ENCODE assay signal across 10 cellular contexts in the genomic region with DNA sequence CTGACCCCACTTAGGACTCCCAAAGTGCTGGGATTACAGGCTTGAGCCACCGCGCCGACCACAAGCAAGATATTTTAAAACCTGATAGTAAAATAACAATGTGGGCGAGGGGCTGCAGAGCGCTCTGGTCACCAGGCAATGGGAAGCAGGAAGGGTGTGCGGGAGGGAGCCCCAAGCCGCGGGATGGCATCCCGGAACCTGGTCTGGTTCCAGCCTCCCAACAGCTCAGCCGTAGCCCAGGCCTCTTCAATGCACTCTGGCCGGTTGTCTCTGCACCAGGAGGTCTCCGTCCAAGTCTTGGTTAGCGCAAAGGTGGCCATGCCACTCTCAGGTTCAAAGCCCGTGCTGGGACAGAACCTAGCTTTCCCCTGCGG. TPM values are rescaled to one million over a fixed set of nuclear protein-coding genes. Genes with fewer than 3 reads are reported as not detected.
DNase-seq lines count a peak whose midpoint lies in the region; ATAC-seq, FAIRE-seq and TF ChIP-seq lines count a peak whose summit lies in the region.
"Had no signal": no experiment of that assay in that cellular context is flagged by ENCODE, and none has a peak within 500 bp of the region (broad histone marks: within the 10 kb centered on the region; RNA-seq: fewer than 3 reads in every experiment).

No MANE protein-coding gene starts in this region.

- H3K27ac Mint-ChIP-seq in activated naive CD4-positive, alpha-beta T cell treated with anti-CD3 and anti-CD28 coated beads, Interleukin-2, amount 50 U/mL, for 24 hours, result peak overlapping the region; percentile 51

- H3K79me1 ChIP-seq in mesendoderm (ENCODE audit: low read length), result no peaks in the 10 kb centered on the region

- H3K4me3 Mint-ChIP-seq in activated naive CD4-positive, alpha-beta T cell treated with anti-CD3 and anti-CD28 coated beads, Interleukin-2, amount 50 U/mL, for 24 hours, result peak overlapping the region; percentile 38

- TF ChIP-seq CTCF in GM12878 (IDR thresholded peaks at IDR 0.05 in 2 of 3, conservative IDR thresholded peaks at IDR 0.05 in 1 of 3; ENCODE audit: control insufficient read depth in 2 of 3, extremely low read depth in 1 of 3, insufficient read depth in 1 of 3, low read depth in 3 of 3, low read length in 3 of 3), result no peak

- TF ChIP-seq RAD21 in GM12878 (IDR thresholded peaks at IDR 0.05; ENCODE audit: insufficient read depth, low read depth, low read length), result no peak

- H3K23ac ChIP-seq in mesendoderm (ENCODE audit: low read length), result no peak overlapping the region

- no peak overlapping the region for H3K4ac ChIP-seq in mesendoderm (ENCODE audit: low read depth, low read length)

- H3K4me1 ChIP-seq in GM12878 (ENCODE audit: control insufficient read depth, insufficient read depth, low read length), result peaks cover 18% of the 10 kb centered on the region
- H3K4me1 ChIP-seq in mesendoderm (ENCODE audit: control insufficient read depth, low read depth, low read length), result no peaks in the 10 kb centered on the region
- no peaks in the 10 kb centered on the region for H3K4me1 ChIP-seq in urinary bladder (ENCODE audit: insufficient read depth)

- in situ Hi-C loops in GM12878 (cut with MboI), result no loop called here

- no peak for TF ChIP-seq POLR2A in GM12878 (IDR thresholded peaks at IDR 0.05; ENCODE audit: low read depth, low read length)

- H4K20me1 ChIP-seq in GM12878 (ENCODE audit: control insufficient read depth, insufficient read depth), result no peaks in the 10 kb centered on the region; the same call in 1 of the 2 replicates

- H3K27ac ChIP-seq in GM12878 (ENCODE audit: control insufficient read depth, insufficient read depth), result peak overlapping the region; percentile 57
- H3K27ac ChIP-seq in mesendoderm (ENCODE audit: low read depth, low read length), result no peak overlapping the region
- H3K27ac ChIP-seq in urinary bladder (ENCODE audit: low read depth), result no peak overlapping the region

- no peak for DNase-seq in activated naive CD4-positive, alpha-beta T cell (lab: John Stamatoyannopoulos, UW)
- DNase-seq in GM12878 (ENCODE audit: low read depth, low spot score), result no peak
- no peak for DNase-seq in mesendoderm
- DNase-seq in cerebellar cortex (ENCODE audit: low spot score), result no peak

- H3K4me1 Mint-ChIP-seq in activated naive CD4-positive, alpha-beta T cell treated with anti-CD3 and anti-CD28 coated beads, Interleukin-2, amount 50 U/mL, for 24 hours, result peaks cover 4% of the 10 kb centered on the region

- H4K5ac ChIP-seq in mesendoderm (ENCODE audit: low read length), result no peak overlapping the region

- no peak for TF ChIP-seq EP300 in GM12878 (IDR thresholded peaks at IDR 0.05; ENCODE audit: borderline replicate concordance in 1 of 2, control insufficient read depth in 1 of 2, low read depth in 2 of 2, low read length in 2 of 2)

- peak overlapping the region; percentile 80 for H3K4me3 ChIP-seq in GM12878
- H3K4me3 ChIP-seq in mesendoderm (ENCODE audit: low read length), result no peak overlapping the region
- H3K4me3 ChIP-seq in urinary bladder (ENCODE audit: low read depth, low read length), result peak overlapping the region; percentile 92

- H3K9me3 ChIP-seq in GM12878 (replicated peaks; ENCODE audit: control insufficient read depth, insufficient read depth, low read length), result no peaks in the 10 kb centered on the region

- WGBS in GM12878 (ENCODE audit: insufficient coverage, insufficient replicate concordance, low lambda C conversion rate, missing lambda C conversion rate), result 76% methylated on average over 15 of the region's 15 CpGs
- no CpG with 5 or more reads among the region's 15 CpGs for WGBS in mesendoderm (ENCODE audit: extremely low coverage, insufficient coverage, low lambda C conversion rate)
- 65% methylated on average over 15 of the region's 15 CpGs for WGBS in urinary bladder

- CTCF ChIA-PET in GM12878 (lab: Yijun Ruan, JAX), result interaction anchor here (1.1 to 1.7 kb wide), 6 partner anchors 9 to 234 kb away, joined by 3 to 11 read pairs (median 4); a partner anchor contains a TSS

- SMC1A ChIA-PET in GM12878 (lab: Charles Lee; ENCODE audit: uncharacterized antibody, unreplicated experiment), result interaction anchor here (0.8 to 2.1 kb wide), 3 partner anchors 9 to 39 kb away, joined by 3 to 11 read pairs (median 4); a partner anchor contains a TSS

- no peaks in the 10 kb centered on the region for H3K36me3 Mint-ChIP-seq in activated naive CD4-positive, alpha-beta T cell treated with anti-CD3 and anti-CD28 coated beads, Interleukin-2, amount 50 U/mL, for 24 hours

- no peak overlapping the region for H2BK120ac ChIP-seq in mesendoderm (ENCODE audit: low read depth, low read length)

- H2AFZ ChIP-seq in GM12878 (ENCODE audit: control insufficient read depth, low read depth, low read length), result peak overlapping the region; percentile 79

- H3K9ac ChIP-seq in GM12878 (ENCODE audit: control insufficient read depth, insufficient read depth, low read length), result peak overlapping the region; percentile 38
- H3K9ac ChIP-seq in mesendoderm (ENCODE audit: low read length), result peak overlapping the region; percentile 34

- no peak overlapping the region for H2AK5ac ChIP-seq in mesendoderm (ENCODE audit: low read length)

- H3K79me2 ChIP-seq in GM12878 (ENCODE audit: control insufficient read depth, insufficient read depth, low read length) (peaks cover 8% of the 10 kb centered on the region), mesendoderm (ENCODE audit: control insufficient read depth, insufficient read depth, low read length) (no peaks in the 10 kb centered on the region)

- POLR2A ChIA-PET in GM12878 (lab: Charles Lee), result interaction anchor here (0.6 to 1.8 kb wide), 5 partner anchors 8 to 164 kb away, joined by 3 to 11 read pairs (median 6); a partner anchor contains a TSS

- ATAC-seq in GM12878 (no peak), GM18870 (IDR thresholded peaks at IDR 0.05; ENCODE audit: unreplicated experiment) (no peak), GM19467 (IDR thresholded peaks at IDR 0.05; ENCODE audit: unreplicated experiment) (no peak)

- no TSS peak for BruUV-seq in GM12878 (replicated peaks; lab: Mats Ljungman, UMichigan)

- H2BK5ac ChIP-seq in mesendoderm (ENCODE audit: low read length), result no peak overlapping the region

- H3K36me3 ChIP-seq in GM12878 (ENCODE audit: control insufficient read depth in 2 of 2, insufficient read depth in 2 of 2, low read length in 1 of 2) (peaks cover 0 to 5% of the 10 kb centered on the region in 2 experiments; a peak in 2 of 4 replicates), mesendoderm (ENCODE audit: control insufficient read depth, insufficient read depth, low read length) (no peaks in the 10 kb centered on the region), urinary bladder (ENCODE audit: insufficient read depth) (peaks cover 2% of the 10 kb centered on the region)

- no peaks in the 10 kb centered on the region for H3K9me3 Mint-ChIP-seq in activated naive CD4-positive, alpha-beta T cell treated with anti-CD3 and anti-CD28 coated beads, Interleukin-2, amount 50 U/mL, for 24 hours

- H3K27me3 ChIP-seq in GM12878 (replicated peaks in 1 of 2; ENCODE audit: control insufficient read depth in 2 of 2, insufficient read depth in 2 of 2, low read length in 1 of 2) (no peaks in the 10 kb centered on the region), mesendoderm (ENCODE audit: insufficient read depth, low read length, poor library complexity) (peaks cover 9% of the 10 kb centered on the region)

- FAIRE-seq in GM12878 (lab: Jason Lieb, UNC), result no peak
- FAIRE-seq: H54 had no signal

- H3K27me3 Mint-ChIP-seq in activated naive CD4-positive, alpha-beta T cell treated with anti-CD3 and anti-CD28 coated beads, Interleukin-2, amount 50 U/mL, for 24 hours, result no peaks in the 10 kb centered on the region

- H4K8ac ChIP-seq in mesendoderm (ENCODE audit: low read depth, low read length), result no peak overlapping the region

- intact Hi-C loops in GM12878 (cut with micrococcal nuclease; ENCODE audit: unreplicated experiment), result no loop called here

- peak overlapping the region; percentile 50 for H3K56ac ChIP-seq in mesendoderm (ENCODE audit: low read length)

- no peak overlapping the region for H2BK15ac ChIP-seq in mesendoderm (replicated peaks; ENCODE audit: low read depth)

- no peak overlapping the region for H3K18ac ChIP-seq in mesendoderm (ENCODE audit: low read length)

- RAD21 ChIA-PET in GM12878 (lab: Charles Lee; ENCODE audit: unreplicated experiment), result interaction anchor here (0.5 to 1.6 kb wide), 6 partner anchors 9 to 148 kb away, joined by 3 to 9 read pairs (median 4); a partner anchor contains a TSS

- H3K4me2 ChIP-seq in GM12878 (ENCODE audit: control insufficient read depth, insufficient read depth) (peak overlapping the region; percentile 67), mesendoderm (ENCODE audit: low read length) (peak overlapping the region; percentile 34)

RNA-seq across cellular contexts. Expression of a gene that starts 0.7 kb away (rescaled TPM):
- 40.5 and 46.8 TPM in 2 replicates for total RNA-seq in GM12878 (2013; cell fraction: nucleolus; rRNA removed)
- total RNA-seq in GM12878 (2014; rRNA removed), result 9.3 and 9.5 TPM in 2 replicates
- 4.4 and 4.6 TPM in 2 replicates for total RNA-seq in GM12878 (2014; rRNA removed; fragmentation: Illumina TruSeq; extraction: Trizol)
- total RNA-seq in GM12878 (2021), result 14.5 and 15.7 TPM in 2 replicates
- 8.1 TPM for polyA plus RNA-seq in GM12878 (2011; ENCODE audit: low read depth)
- 5.3 and 6.2 TPM in 2 replicates for polyA plus RNA-seq in GM12878 (2011; rRNA removed)
- polyA plus RNA-seq in GM12878 (2011; cell fraction: cytosol; rRNA removed), result 11.5 and 11.7 TPM in 2 replicates
- 80.3 and 92.7 TPM in 2 replicates for polyA plus RNA-seq in GM12878 (2011; cell fraction: nucleus; rRNA removed)
- 18.4 and 25.7 TPM in 2 replicates for polyA plus RNA-seq in GM12878 (2012)
- polyA plus RNA-seq in GM12878 (2014; fragmentation: Illumina TruSeq; extraction: Trizol), result 4.4 and 8.7 TPM in 2 replicates
- polyA plus RNA-seq in GM12878 (2014; fragmentation: Nextera tagmentation; extraction: Ambion mirVana), result 1 to 10 TPM in 1 of 2 experiments, under 1 TPM in 1; 0.29 to 1.2 TPM
- polyA plus RNA-seq in GM12878 (2014; rRNA removed), result 12.8 and 13.8 TPM in 2 replicates
- 1 to 10 TPM; 1.5 to 5.4 TPM for polyA plus RNA-seq in GM12878 (2016; fragmentation: Nextera tagmentation; extraction: Ambion mirVana)
- 2.8 and 6.5 TPM in 2 replicates for polyA minus RNA-seq in GM12878 (2011; rRNA and poly(A)+ RNA removed)
- 2.1 and 5.1 TPM in 2 replicates for polyA minus RNA-seq in GM12878 (2011; cell fraction: cytosol; rRNA and poly(A)+ RNA removed)
- polyA minus RNA-seq in GM12878 (2011; cell fraction: nucleus; rRNA and poly(A)+ RNA removed), result 17.6 and 18.0 TPM in 2 replicates
- 0.67 TPM for polyA plus RNA-seq in mesendoderm (2013, experiment 1 of 2)
- 0.63 TPM for polyA plus RNA-seq in mesendoderm (2013, experiment 2 of 2)
- 4.0 TPM for total RNA-seq in urinary bladder
- polyA plus RNA-seq in urinary bladder, result 11.5 TPM

RNA-seq across cellular contexts. Expression of a gene that starts 6.3 kb away (rescaled TPM):
- 8.6 and 9.4 TPM in 2 replicates for total RNA-seq in GM12878 (2013; cell fraction: nucleolus; rRNA removed)
- total RNA-seq in GM12878 (2014; rRNA removed), result 29.3 and 35.2 TPM in 2 replicates
- total RNA-seq in GM12878 (2014; rRNA removed; fragmentation: Illumina TruSeq; extraction: Trizol), result 8.2 and 10.7 TPM in 2 replicates
- total RNA-seq in GM12878 (2021), result 30.0 and 32.5 TPM in 2 replicates
- polyA plus RNA-seq in GM12878 (2011; ENCODE audit: low read depth), result 1.1 TPM
- 3.7 and 6.7 TPM in 2 replicates for polyA plus RNA-seq in GM12878 (2011; rRNA removed)
- 10.4 and 19.8 TPM in 2 replicates for polyA plus RNA-seq in GM12878 (2011; cell fraction: cytosol; rRNA removed)
- 21.3 and 25.1 TPM in 2 replicates for polyA plus RNA-seq in GM12878 (2011; cell fraction: nucleus; rRNA removed)
- 4.4 and 5.8 TPM in 2 replicates for polyA plus RNA-seq in GM12878 (2012)
- polyA plus RNA-seq in GM12878 (2014; fragmentation: Illumina TruSeq; extraction: Trizol), result 2.4 and 6.2 TPM in 2 replicates
- polyA plus RNA-seq in GM12878 (2014; fragmentation: Nextera tagmentation; extraction: Ambion mirVana), result 1 to 10 TPM; 1.6 to 2.0 TPM
- polyA plus RNA-seq in GM12878 (2014; rRNA removed), result 26.6 and 30.9 TPM in 2 replicates
- 1 to 10 TPM; 3.3 to 7.7 TPM for polyA plus RNA-seq in GM12878 (2016; fragmentation: Nextera tagmentation; extraction: Ambion mirVana)
- 4.2 and 10.7 TPM in 2 replicates for polyA minus RNA-seq in GM12878 (2011; rRNA and poly(A)+ RNA removed)
- polyA minus RNA-seq in GM12878 (2011; cell fraction: cytosol; rRNA and poly(A)+ RNA removed), result 7.2 and 7.8 TPM in 2 replicates
- 4.6 and 11.4 TPM in 2 replicates for polyA minus RNA-seq in GM12878 (2011; cell fraction: nucleus; rRNA and poly(A)+ RNA removed)
- 14.2 TPM for polyA plus RNA-seq in mesendoderm (2013, experiment 1 of 2)
- polyA plus RNA-seq in mesendoderm (2013, experiment 2 of 2), result 14.5 TPM
- total RNA-seq in urinary bladder, result 3.2 TPM
- 0.63 TPM for polyA plus RNA-seq in urinary bladder

RNA-seq across cellular contexts. Expression of a gene that starts 10.2 kb away (rescaled TPM):
- 99.1 and 110 TPM in 2 replicates for total RNA-seq in GM12878 (2013; cell fraction: nucleolus; rRNA removed)
- total RNA-seq in GM12878 (2014; rRNA removed) (27.2 and 34.1 TPM in 2 replicates), GM12878 (2014; rRNA removed; fragmentation: Illumina TruSeq; extraction: Trizol) (16.3 and 21.4 TPM in 2 replicates), GM12878 (2021) (27.1 and 33.3 TPM in 2 replicates), urinary bladder (29.1 TPM)
- polyA plus RNA-seq in GM12878 (2011; ENCODE audit: low read depth), result 12.4 TPM
- polyA plus RNA-seq in GM12878 (2011; rRNA removed) (23.7 and 31.2 TPM in 2 replicates), GM12878 (2014; fragmentation: Illumina TruSeq; extraction: Trizol) (14.8 and 23.5 TPM in 2 replicates), GM12878 (2014; fragmentation: Nextera tagmentation; extraction: Ambion mirVana) (1 to 10 TPM in 1 of 2 experiments, under 1 TPM in 1; 0.71 to 2.0 TPM), GM12878 (2014; rRNA removed) (23.4 and 28.4 TPM in 2 replicates), GM12878 (2016; fragmentation: Nextera tagmentation; extraction: Ambion mirVana) (10 to 100 TPM; 21.9 to 22.1 TPM), urinary bladder (38.5 TPM)
- polyA plus RNA-seq in GM12878 (2011; cell fraction: cytosol; rRNA removed), result 31.1 and 38.7 TPM in 2 replicates
- 144 and 148 TPM in 2 replicates for polyA plus RNA-seq in GM12878 (2011; cell fraction: nucleus; rRNA removed)
- polyA plus RNA-seq in GM12878 (2012), result 27.2 and 31.7 TPM in 2 replicates
- 46.7 and 53.3 TPM in 2 replicates for polyA minus RNA-seq in GM12878 (2011; rRNA and poly(A)+ RNA removed)
- polyA minus RNA-seq in GM12878 (2011; cell fraction: cytosol; rRNA and poly(A)+ RNA removed), result 12.2 and 12.3 TPM in 2 replicates
- 43.0 and 58.7 TPM in 2 replicates for polyA minus RNA-seq in GM12878 (2011; cell fraction: nucleus; rRNA and poly(A)+ RNA removed)
- 17.9 TPM for polyA plus RNA-seq in mesendoderm (2013, experiment 1 of 2)
- 17.2 TPM for polyA plus RNA-seq in mesendoderm (2013, experiment 2 of 2)

RNA-seq across cellular contexts. Expression of a gene that starts 22.8 kb away (rescaled TPM):
- total RNA-seq in GM12878 (2013; cell fraction: nucleolus; rRNA removed), result 2.4 and 2.8 TPM in 2 replicates
- total RNA-seq in GM12878 (2014; rRNA removed), result 0.05 and 0.40 TPM in 2 replicates
- not detected in 2 replicates for total RNA-seq in GM12878 (2014; rRNA removed; fragmentation: Illumina TruSeq; extraction: Trizol)
- total RNA-seq in GM12878 (2021), result 1.4 and 2.0 TPM in 2 replicates
- polyA plus RNA-seq in GM12878 (2011; ENCODE audit: low read depth), result 0.47 TPM
- polyA plus RNA-seq in GM12878 (2011; rRNA removed), result 0.19 TPM in 1 of 2 replicates, not detected in the other
- polyA plus RNA-seq in GM12878 (2011; cell fraction: cytosol; rRNA removed), result 0.22 and 0.43 TPM in 2 replicates
- polyA plus RNA-seq in GM12878 (2011; cell fraction: nucleus; rRNA removed), result 2.8 and 3.3 TPM in 2 replicates
- 1.8 and 4.3 TPM in 2 replicates for polyA plus RNA-seq in GM12878 (2012)
- 0.18 TPM in 1 of 2 replicates, not detected in the other for polyA plus RNA-seq in GM12878 (2014; fragmentation: Illumina TruSeq; extraction: Trizol)
- under 1 TPM in 1 of 2 experiments, not detected in 1; 0.15 TPM for polyA plus RNA-seq in GM12878 (2014; fragmentation: Nextera tagmentation; extraction: Ambion mirVana)
- polyA plus RNA-seq in GM12878 (2014; rRNA removed), result 0.91 and 1.2 TPM in 2 replicates
- polyA plus RNA-seq in GM12878 (2016; fragmentation: Nextera tagmentation; extraction: Ambion mirVana), result 1 to 10 TPM; 1.5 to 1.8 TPM
- polyA minus RNA-seq in GM12878 (2011; rRNA and poly(A)+ RNA removed), result not detected in 2 replicates
- not detected in 2 replicates for polyA minus RNA-seq in GM12878 (2011; cell fraction: cytosol; rRNA and poly(A)+ RNA removed)
- polyA minus RNA-seq in GM12878 (2011; cell fraction: nucleus; rRNA and poly(A)+ RNA removed), result 0.36 TPM in 1 of 2 replicates, not detected in the other
- polyA plus RNA-seq in mesendoderm (2013, experiment 1 of 2), result 0.58 TPM
- polyA plus RNA-seq in mesendoderm (2013, experiment 2 of 2), result 0.57 TPM
- total RNA-seq in urinary bladder, result 6.4 TPM
- 2.8 TPM for polyA plus RNA-seq in urinary bladder
- total RNA-seq: dermis microvascular lymphatic vessel endothelial cell had no signal

RNA-seq across cellular contexts. Expression of a gene that starts 30.6 kb away (rescaled TPM):
- total RNA-seq in GM12878 (2013; cell fraction: nucleolus; rRNA removed), result 0.49 and 0.92 TPM in 2 replicates
- total RNA-seq in GM12878 (2014; rRNA removed) (0.11 and 1.2 TPM in 2 replicates), GM12878 (2014; rRNA removed; fragmentation: Illumina TruSeq; extraction: Trizol) (0.13 TPM in 1 of 2 replicates, not detected in the other), GM12878 (2021) (0.64 and 1.5 TPM in 2 replicates), urinary bladder (17.9 TPM)
- polyA plus RNA-seq in GM12878 (2011; ENCODE audit: low read depth), result not detected
- polyA plus RNA-seq in GM12878 (2011; rRNA removed) (0.14 and 0.19 TPM in 2 replicates), GM12878 (2014; fragmentation: Illumina TruSeq; extraction: Trizol) (0.04 TPM in 1 of 2 replicates, not detected in the other), GM12878 (2014; fragmentation: Nextera tagmentation; extraction: Ambion mirVana) (not detected), GM12878 (2014; rRNA removed) (0.42 and 0.58 TPM in 2 replicates), GM12878 (2016; fragmentation: Nextera tagmentation; extraction: Ambion mirVana) (1 to 10 TPM; 1.1 to 1.7 TPM), urinary bladder (120 TPM)
- polyA plus RNA-seq in GM12878 (2011; cell fraction: cytosol; rRNA removed), result 0.06 and 0.10 TPM in 2 replicates
- 1.9 TPM in 2 replicates for polyA plus RNA-seq in GM12878 (2011; cell fraction: nucleus; rRNA removed)
- 0.72 and 1.2 TPM in 2 replicates for polyA plus RNA-seq in GM12878 (2012)
- not detected in 2 replicates for polyA minus RNA-seq in GM12878 (2011; rRNA and poly(A)+ RNA removed)
- 1.5 and 2.7 TPM in 2 replicates for polyA minus RNA-seq in GM12878 (2011; cell fraction: cytosol; rRNA and poly(A)+ RNA removed)
- polyA minus RNA-seq in GM12878 (2011; cell fraction: nucleus; rRNA and poly(A)+ RNA removed), result 0.38 TPM in 1 of 2 replicates, not detected in the other
- polyA plus RNA-seq in mesendoderm (2013, experiment 1 of 2), result 9.7 TPM
- 10.2 TPM for polyA plus RNA-seq in mesendoderm (2013, experiment 2 of 2)
